ENCODE assay signal across 11 cellular contexts in genomic region chr14:100140452-100141132, GRCh38. TPM values are rescaled to one million over a fixed set of nuclear protein-coding genes. Genes with fewer than 3 reads are reported as not detected.
DNase-seq lines count a peak whose midpoint lies in the region; ATAC-seq and TF ChIP-seq lines count a peak whose summit lies in the region.
"Had no signal": no experiment of that assay in that cellular context is flagged by ENCODE, and none has a peak within 500 bp of the region (broad histone marks: within the 10 kb centered on the region; RNA-seq: fewer than 3 reads in every experiment).

No MANE protein-coding gene starts in this region.

- intact Hi-C loops in IMR-90 (cut with micrococcal nuclease): no loop called here

- no peaks in the 10 kb centered on the region for H3K79me2 ChIP-seq in neural cell (replicated peaks; ENCODE audit: insufficient read depth, low read length)

- H3K23ac ChIP-seq in IMR-90 (ENCODE audit: low read depth, low read length): no peak overlapping the region

- H3K9me3 Mint-ChIP-seq in endothelial cell (ENCODE audit: unreplicated experiment): no peaks in the 10 kb centered on the region

- no peak overlapping the region for H4K91ac ChIP-seq in IMR-90 (ENCODE audit: insufficient read depth, low read depth, low read length)

- H2BK15ac ChIP-seq in IMR-90 (ENCODE audit: low read depth, low read length): no peak overlapping the region

- TF ChIP-seq POLR2A in IMR-90 (IDR thresholded peaks at IDR 0.05; ENCODE audit: low read depth, low read length): no peak
- no peak for TF ChIP-seq POLR2A in Peyer's patch (IDR thresholded peaks at IDR 0.05)

- dilution Hi-C loops in IMR-90 (cut with HindIII; ENCODE audit: low sequenced_read_pairs, unreplicated experiment): no loop called here

- no peak overlapping the region for H3K56ac ChIP-seq in IMR-90 (ENCODE audit: extremely low read depth, insufficient read depth, low read length)

- no peaks in the 10 kb centered on the region for H4K20me1 ChIP-seq in IMR-90 (ENCODE audit: insufficient read depth, low read length)
- no peaks in the 10 kb centered on the region for H4K20me1 ChIP-seq in neural cell (ENCODE audit: insufficient read depth)

- H2AK5ac ChIP-seq in IMR-90 (ENCODE audit: low read depth, low read length): no peak overlapping the region

- H3K4me3 Mint-ChIP-seq in endothelial cell (ENCODE audit: unreplicated experiment): no peak overlapping the region

- H3K14ac ChIP-seq in IMR-90 (replicated peaks; ENCODE audit: low read depth, low read length): no peak overlapping the region

- H3K9ac ChIP-seq in IMR-90 (ENCODE audit: low read depth, low read length) (no peak overlapping the region), neural cell (ENCODE audit: low read length) (no peak overlapping the region)

- H3K9me3 ChIP-seq in IMR-90 (ENCODE audit: control insufficient read depth, insufficient read depth, low read length): no peaks in the 10 kb centered on the region
- no peaks in the 10 kb centered on the region for H3K9me3 ChIP-seq in Peyer's patch
- no peaks in the 10 kb centered on the region for H3K9me3 ChIP-seq in neural cell (ENCODE audit: low read length)
- no peaks in the 10 kb centered on the region for H3K9me3 ChIP-seq in WERI-Rb-1 (ENCODE audit: severe bottlenecking)

- H3K4me3 ChIP-seq in IMR-90 (ENCODE audit: insufficient read depth, low read depth, low read length): no peak overlapping the region
- no peak overlapping the region for H3K4me3 ChIP-seq in Peyer's patch
- no peak overlapping the region for H3K4me3 ChIP-seq in neural cell (ENCODE audit: low read length)
- H3K4me3 ChIP-seq in WERI-Rb-1 (ENCODE audit: low read depth, low read length): no peak overlapping the region

- H3K4me1 ChIP-seq in IMR-90 (ENCODE audit: control insufficient read depth, insufficient read depth, low read length) (no peaks in the 10 kb centered on the region), Peyer's patch (peaks cover 8 to 55% (median 12%) of the 10 kb centered on the region in 4 donors)

- peak overlapping the region; percentile 33 for H2AK9ac ChIP-seq in IMR-90 (replicated peaks; ENCODE audit: low read depth, low read length, poor library complexity)

- no peak overlapping the region for H3K27ac ChIP-seq in IMR-90 (ENCODE audit: insufficient read depth, low read length)
- peak overlapping the region in 3 of 4 donors; percentile 64 to 85 (median 79) for H3K27ac ChIP-seq in Peyer's patch
- no peak overlapping the region for H3K27ac ChIP-seq in neural cell (ENCODE audit: low read length)
- no peak overlapping the region for H3K27ac ChIP-seq in WERI-Rb-1

- H3K79me1 ChIP-seq in IMR-90 (ENCODE audit: low read depth in 1 of 2, low read length in 2 of 2): no peaks in the 10 kb centered on the region

- no peak overlapping the region for H3K18ac ChIP-seq in IMR-90 (ENCODE audit: low read depth, low read length)

- no peak overlapping the region for H2BK5ac ChIP-seq in IMR-90 (ENCODE audit: low read depth, low read length, poor library complexity, severe bottlenecking)

- no peaks in the 10 kb centered on the region for H3K9me2 ChIP-seq in neural cell (ENCODE audit: insufficient read depth, low read length)

- 68% methylated on average over 3 of the region's 18 CpGs; no CpG with 5 or more reads in 1 of the 2 experiments for WGBS in IMR-90 (ENCODE audit: extremely low coverage in 2 of 2, insufficient read length in 1 of 2), 2 experiments

- peaks cover 16% of the 10 kb centered on the region for H3K4me1 Mint-ChIP-seq in endothelial cell (ENCODE audit: unreplicated experiment)

- in situ Hi-C loops in IMR-90 (cut with MboI; ENCODE audit: low sequenced_read_pairs): no loop called here

- peak overlapping the region; percentile 70 for H3K27ac Mint-ChIP-seq in endothelial cell (ENCODE audit: unreplicated experiment)

- peaks cover 10% of the 10 kb centered on the region; the same call in 1 of the 2 replicates for H3K36me3 ChIP-seq in IMR-90 (ENCODE audit: control insufficient read depth, insufficient read depth, low read length)
- peaks cover 0 to 40% (median 0%) of the 10 kb centered on the region in 3 donors for H3K36me3 ChIP-seq in Peyer's patch
- no peaks in the 10 kb centered on the region for H3K36me3 ChIP-seq in neural cell (ENCODE audit: insufficient read depth, low read length)
- peaks cover 6% of the 10 kb centered on the region for H3K36me3 ChIP-seq in WERI-Rb-1

- H3K9me1 ChIP-seq in IMR-90 (ENCODE audit: insufficient read depth, low read length): no peaks in the 10 kb centered on the region

- no peaks in the 10 kb centered on the region for H3F3A ChIP-seq in neural cell (ENCODE audit: insufficient read depth, low read length, poor library complexity, severe bottlenecking)

- H2BK20ac ChIP-seq in IMR-90 (ENCODE audit: low read depth, low read length): no peak overlapping the region

- H3K36me3 Mint-ChIP-seq in endothelial cell (ENCODE audit: low read depth, unreplicated experiment): peaks cover 4% of the 10 kb centered on the region

- DNase-seq in IMR-90: peak; percentile 20
- DNase-seq in Peyer's patch: peak in 1 of 3 donors; percentile 81
- peak; percentile 65 for DNase-seq in endothelial cell (ENCODE audit: low spot score)
- no peak for DNase-seq in WERI-Rb-1
- DNase-seq in GF-D8 (lab: John Stamatoyannopoulos, UW): no peak
- DNase-seq in GM03348 (ENCODE audit: low spot score): no peak
- DNase-seq: activated naive CD4-positive, alpha-beta T cell; GOT3; stimulated activated CD4-positive, alpha-beta T cell treated with anti-CD3 and anti-CD28 coated beads, Interleukin-1b, Interleukin-23, amount 100 ng/mL, for 48 hours had no signal

- no peak overlapping the region for H3K4ac ChIP-seq in IMR-90 (ENCODE audit: low read depth, low read length)

- H3K4me2 ChIP-seq in IMR-90 (ENCODE audit: low read depth, low read length) (no peak overlapping the region), neural cell (ENCODE audit: low read length) (no peak overlapping the region)

- TF ChIP-seq CTCF in IMR-90 (conservative IDR thresholded peaks at IDR 0.05; ENCODE audit: low read depth, low read length): peak; percentile 26; the same call in 1 of the 2 replicates
- peak in 4 of 6 experiments; percentile 13 to 67 (median 56) for TF ChIP-seq CTCF in Peyer's patch (IDR thresholded peaks at IDR 0.05)
- TF ChIP-seq CTCF in endothelial cell (IDR thresholded peaks at IDR 0.05; ENCODE audit: unreplicated experiment): no peak
- TF ChIP-seq CTCF in neural cell (IDR thresholded peaks at IDR 0.05; ENCODE audit: poor library complexity, severe bottlenecking): peak; percentile 43
- no peak for TF ChIP-seq CTCF in WERI-Rb-1 (IDR thresholded peaks at IDR 0.05; ENCODE audit: low read depth, low read length)

- peak overlapping the region; percentile 5 for H2AFZ ChIP-seq in IMR-90 (replicated peaks; ENCODE audit: low read length, poor library complexity)
- H2AFZ ChIP-seq in neural cell (ENCODE audit: low read depth, low read length): no peak overlapping the region

- H2BK120ac ChIP-seq in IMR-90 (ENCODE audit: low read depth, low read length): no peak overlapping the region

- CTCF ChIA-PET in IMR-90 (lab: Yijun Ruan, JAX): no interaction called here

- no peak overlapping the region for H4K8ac ChIP-seq in IMR-90 (ENCODE audit: low read depth in 2 of 2, low read length in 2 of 2)

- no peak for TF ChIP-seq EP300 in neural cell (conservative IDR thresholded peaks at IDR 0.05; ENCODE audit: poor library complexity, severe bottlenecking)

- no peak overlapping the region for H4K5ac ChIP-seq in IMR-90 (ENCODE audit: low read depth, low read length)

- H3K27me3 Mint-ChIP-seq in endothelial cell (ENCODE audit: unreplicated experiment): peaks cover 8% of the 10 kb centered on the region

- H3K27me3 ChIP-seq in IMR-90 (ENCODE audit: control insufficient read depth, insufficient read depth, low read length) (no peaks in the 10 kb centered on the region), Peyer's patch (no peaks in the 10 kb centered on the region), neural cell (ENCODE audit: insufficient read depth, low read depth, low read length) (no peaks in the 10 kb centered on the region), WERI-Rb-1 (ENCODE audit: insufficient read depth, low read depth, severe bottlenecking) (no peaks in the 10 kb centered on the region)

- POLR2A ChIA-PET in IMR-90 (lab: Charles Lee; ENCODE audit: unreplicated experiment): no interaction called here

- ATAC-seq in IMR-90 (ENCODE audit: low read depth) (peak; percentile 34; the same call in 1 of the 2 replicates), GM21576 (IDR thresholded peaks at IDR 0.05; ENCODE audit: unreplicated experiment) (no peak)

- no TSS peak for BruUV-seq in IMR-90 (replicated peaks; lab: Mats Ljungman, UMichigan)

- TF ChIP-seq RAD21 in IMR-90 (IDR thresholded peaks at IDR 0.05; ENCODE audit: low read length) (peak; percentile 17; the same call in 1 of the 2 replicates), neural cell (conservative IDR thresholded peaks at IDR 0.05) (no peak)

TF ChIP-seq in IMR-90, 13 proteins besides CTCF, POLR2A, EP300 and RAD21 (continues in another document):
- TF ChIP-seq SMC3 (IDR thresholded peaks at IDR 0.05; ENCODE audit: low read depth, low read length): no peak
- no peak for TF ChIP-seq CEBPB (IDR thresholded peaks at IDR 0.05; ENCODE audit: low read depth, low read length)
- no peak for TF ChIP-seq NFE2L2 (IDR thresholded peaks at IDR 0.05; ENCODE audit: low read depth, low read length)
- TF ChIP-seq FOS (IDR thresholded peaks at IDR 0.05; ENCODE audit: low read depth, low read length): no peak
- no peak for TF ChIP-seq MAFK (IDR thresholded peaks at IDR 0.05; ENCODE audit: low read depth, low read length)
- no peak for TF ChIP-seq MAZ (IDR thresholded peaks at IDR 0.05; ENCODE audit: borderline replicate concordance, low read depth, low read length)
- no peak for TF ChIP-seq BHLHE40 (IDR thresholded peaks at IDR 0.05; ENCODE audit: low read depth, low read length)

TF ChIP-seq in neural cell, 6 proteins besides CTCF, POLR2A, EP300 and RAD21 (continues in another document):
- TF ChIP-seq POLR2AphosphoS5 (IDR thresholded peaks at IDR 0.05): no peak
- no peak for TF ChIP-seq SMC3 (conservative IDR thresholded peaks at IDR 0.05; ENCODE audit: poor library complexity)

RNA-seq across cellular contexts. Expression of gene DEGS2, which starts 18.9 kb away (rescaled TPM):
- total RNA-seq in IMR-90 (2012; rRNA removed) (not detected in 2 replicates), Peyer's patch (10 to 100 TPM; 13.2 to 96.5 (median 77.8) TPM), endothelial cell (ENCODE audit: unreplicated experiment) (not detected)
- polyA plus RNA-seq in IMR-90 (2012; rRNA removed) (not detected in 2 replicates), neural cell (0.37 TPM in 1 of 2 replicates, not detected in the other)
- 0.01 TPM in 1 of 2 replicates, not detected in the other for polyA plus RNA-seq in IMR-90 (2012; cell fraction: cytosol; rRNA removed)
- polyA plus RNA-seq in IMR-90 (2012; cell fraction: nucleus; rRNA removed; ENCODE audit: low replicate concordance): 0.02 and 0.14 TPM in 2 replicates
- polyA minus RNA-seq in neural cell: 0.23 and 0.24 TPM in 2 replicates

Comparison
In these comparisons a context has a peak if more than half of its experiments do, and no peak if none do; other contexts are left out.
1. DNase-seq: peak in IMR-90 (single experiment) and endothelial cell (single experiment); none in WERI-Rb-1 (single experiment), GF-D8 (single experiment) and GM03348 (single experiment).
2. H3K27ac ChIP-seq: peak in Peyer's patch (3 of 4); none in IMR-90 (single experiment), neural cell (single experiment) and WERI-Rb-1 (single experiment).
3. CTCF ChIP-seq: peak in IMR-90 (single experiment), Peyer's patch (4 of 6) and neural cell (single experiment); none in endothelial cell (single experiment) and WERI-Rb-1 (single experiment).
4. RNA of gene DEGS2, which starts 18.9 kb away (total RNA-seq): 13.2 to 96.5 TPM in Peyer's patch; not detected in endothelial cell (single experiment) and not detected in IMR-90; every median in the first group is over 10 times any median in the second.